Comparison of ENCODE assay signal across 8 cellular contexts in the genomic region with DNA sequence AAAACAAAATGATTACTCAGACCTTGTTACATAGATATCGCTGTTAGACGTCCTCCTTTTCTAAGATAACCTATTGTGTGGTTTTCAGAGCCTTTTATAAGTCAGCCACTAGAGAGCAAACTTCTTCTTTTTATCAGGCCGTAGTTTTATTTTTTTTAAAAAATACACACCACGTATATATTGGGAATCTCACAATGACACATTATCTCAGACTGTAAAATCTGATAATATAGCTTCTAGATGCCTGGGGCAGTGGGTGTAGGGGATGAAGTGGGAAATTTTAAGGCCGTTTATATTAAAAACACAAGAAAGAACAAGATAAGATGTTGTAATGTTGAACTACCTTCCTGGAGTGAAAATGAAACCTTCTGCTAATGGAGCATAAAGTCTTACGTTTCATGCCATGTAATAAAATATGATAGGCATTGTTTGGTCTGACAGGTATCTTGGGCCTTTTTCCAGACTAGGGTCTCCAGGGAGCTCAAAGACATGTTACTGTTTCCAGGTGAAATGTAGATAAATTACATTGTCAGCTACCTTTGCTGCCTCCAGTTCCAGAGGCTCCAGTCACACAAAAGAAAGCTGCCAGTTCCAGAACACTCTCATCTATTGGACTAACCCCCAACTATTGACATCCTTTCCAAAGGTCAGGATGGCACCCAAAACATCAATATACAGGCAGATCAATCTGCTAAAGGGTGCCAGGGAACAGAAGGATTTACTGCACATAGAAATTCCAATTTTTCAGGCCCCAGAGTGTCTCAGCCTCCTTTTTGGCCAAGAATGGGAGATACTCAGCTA.
DNase-seq lines count a peak whose midpoint lies in the region; ATAC-seq, FAIRE-seq and TF ChIP-seq lines count a peak whose summit lies in the region.

No MANE protein-coding gene starts in this region.

- H3K27ac ChIP-seq in A549, result peak overlapping the region; percentile 45 to 65

- no peaks in the 10 kb centered on the region for H3K9me3 ChIP-seq in A549

- TF ChIP-seq POLR2A in A549 (IDR thresholded peaks at IDR 0.05; ENCODE audit: low read length), result no peak

- POLR2A ChIA-PET in A549 (lab: Yijun Ruan, JAX), result no interaction called here

- FAIRE-seq in A549 (lab: Jason Lieb, UNC), result no peak

- no peaks in the 10 kb centered on the region for H3K4me1 ChIP-seq in A549

- TF ChIP-seq RAD21 in A549 (conservative IDR thresholded peaks at IDR 0.05 in 1 of 2, IDR thresholded peaks at IDR 0.05 in 1 of 2), result peak; percentile 52 to 61; a peak in 4 of 5 replicates

- 7% methylated on average over 6 of the region's 6 CpGs for WGBS in A549 (ENCODE audit: missing lambda C conversion rate)

- no peak for TF ChIP-seq EP300 in A549 (IDR thresholded peaks at IDR 0.05)

- peak overlapping the region; percentile 73 for H3K4me2 ChIP-seq in A549

- DNase-seq in A549 (ENCODE audit: low read depth in 1 of 2, low spot score in 1 of 2) (peak in 1 of 2 experiments; percentile 23), GM10266 (ENCODE audit: extremely low spot score) (peak; percentile 34), NCI-H1417 treated with DMSO at 0.1 percent for 48 hours (lab: John Stamatoyannopoulos, UW) (peak; percentile 52), globus pallidus (ENCODE audit: low spot score) (peak; percentile 4), skeletal muscle cell (ENCODE audit: low read depth) (no peak), foreskin melanocyte (no peak)

- CTCF ChIA-PET in A549 (lab: Yijun Ruan, JAX), result interaction anchor here (0.7 to 2.5 kb wide), 6 partner anchors 10 to 1040 kb away, joined by 3 to 11 read pairs (median 4); a partner anchor contains a TSS

- H3K4me3 ChIP-seq in A549 (peak overlapping the region; percentile 24; the same call in 2 of the 3 replicates), WI38 (ENCODE audit: low read depth, low read length) (peak overlapping the region; percentile 51), skeletal muscle cell (ENCODE audit: low read depth, low read length) (peak overlapping the region; percentile 39)

- ATAC-seq in A549 (peak; percentile 50 to 75; a peak in 4 of 6 replicates), HG02678 (IDR thresholded peaks at IDR 0.05; ENCODE audit: unreplicated experiment) (peak; percentile 66)

- TF ChIP-seq CTCF in A549 (IDR thresholded peaks at IDR 0.05) (peak; percentile 50), GM10266 (IDR thresholded peaks at IDR 0.05; ENCODE audit: control insufficient read depth, insufficient read depth, low read depth, missing control alignments) (peak; percentile 44), WI38 (IDR thresholded peaks at IDR 0.05; ENCODE audit: low read depth, low read length) (no peak)

TF ChIP-seq in A549, 52 proteins besides CTCF, POLR2A, EP300 and RAD21:
- peak; percentile 57 for TF ChIP-seq SMC3 (IDR thresholded peaks at IDR 0.05)
- TF ChIP-seq, protein P1, sequence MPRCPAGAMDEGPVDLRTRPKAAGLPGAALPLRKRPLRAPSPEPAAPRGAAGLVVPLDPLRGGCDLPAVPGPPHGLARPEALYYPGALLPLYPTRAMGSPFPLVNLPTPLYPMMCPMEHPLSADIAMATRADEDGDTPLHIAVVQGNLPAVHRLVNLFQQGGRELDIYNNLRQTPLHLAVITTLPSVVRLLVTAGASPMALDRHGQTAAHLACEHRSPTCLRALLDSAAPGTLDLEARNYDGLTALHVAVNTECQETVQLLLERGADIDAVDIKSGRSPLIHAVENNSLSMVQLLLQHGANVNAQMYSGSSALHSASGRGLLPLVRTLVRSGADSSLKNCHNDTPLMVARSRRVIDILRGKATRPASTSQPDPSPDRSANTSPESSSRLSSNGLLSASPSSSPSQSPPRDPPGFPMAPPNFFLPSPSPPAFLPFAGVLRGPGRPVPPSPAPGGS (IDR thresholded peaks at IDR 0.05), result no peak

Comparison
In these comparisons a context has a peak if more than half of its experiments do, and no peak if none do; other contexts are left out.
1. DNase-seq: peak in GM10266 (single experiment), NCI-H1417 treated with DMSO at 0.1 percent for 48 hours (single experiment) and globus pallidus (single experiment); none in skeletal muscle cell (single experiment) and foreskin melanocyte (single experiment).
2. Peak in every context shown above with its lines, with median percentiles within 50 percentile points of each other: H3K4me3 ChIP-seq.